14 cellular contexts compared by ENCODE assay signal in genomic region chr7:155814569-155815276, GRCh38. TPM values are rescaled to one million over a fixed set of nuclear protein-coding genes. Genes with fewer than 3 reads are reported as not detected.
"Had no signal": no experiment of that assay in that cellular context is flagged by ENCODE, and none has a peak within 500 bp of the region (broad histone marks: within the 10 kb centered on the region; RNA-seq: fewer than 3 reads in every experiment).

No MANE protein-coding gene starts in this region.

- H3K4me3 Mint-ChIP-seq: activated naive CD8-positive, alpha-beta T cell treated with anti-CD3 and anti-CD28 coated beads, Interleukin-2, amount 50 U/mL, for 24 hours; nephron had no signal

- H3K27ac ChIP-seq: ascending aorta, dorsolateral prefrontal cortex, left ventricle myocardium inferior, uterus had no signal

- H3K27ac Mint-ChIP-seq: activated naive CD8-positive, alpha-beta T cell treated with anti-CD3 and anti-CD28 coated beads, Interleukin-2, amount 50 U/mL, for 24 hours; activated T-cell treated with anti-CD3 and anti-CD28 coated beads, Interleukin-2, amount 50 U/mL, for 72 hours; nephron; T-helper 17 cell had no signal

- H3K4me1 ChIP-seq: ascending aorta had no signal

- H3K9me3 Mint-ChIP-seq: activated naive CD8-positive, alpha-beta T cell treated with anti-CD3 and anti-CD28 coated beads, Interleukin-2, amount 50 U/mL, for 24 hours; activated T-cell treated with anti-CD3 and anti-CD28 coated beads, Interleukin-2, amount 50 U/mL, for 72 hours; nephron had no signal

- FAIRE-seq: bronchial epithelial cell, endometrium, islet of Langerhans, TTC549 had no signal

- H3K36me3 ChIP-seq: ascending aorta, left ventricle myocardium inferior, stomach, uterus had no signal

- H3K4me3 ChIP-seq: ascending aorta, dorsolateral prefrontal cortex, left ventricle myocardium inferior, stomach, uterus had no signal

- DNase-seq: left ventricle myocardium inferior, uterus had no signal

- H3K9me3 ChIP-seq: ascending aorta, left ventricle myocardium inferior, stomach, uterus had no signal

RNA-seq across cellular contexts. Expression of gene SHH, which starts 2.5 kb away (rescaled TPM):
- total RNA-seq: bronchial epithelial cell, esophagus mucosa, left ventricle myocardium inferior, T-helper 17 cell had no signal
